Comparison of ENCODE assay signal across 14 cellular contexts in genomic region chr2:105380432-105381118, GRCh38. TPM values are rescaled to one million over a fixed set of nuclear protein-coding genes. Genes with fewer than 3 reads are reported as not detected.
DNase-seq lines count a peak whose midpoint lies in the region; ATAC-seq, FAIRE-seq and TF ChIP-seq lines count a peak whose summit lies in the region.
"Had no signal": no experiment of that assay in that cellular context is flagged by ENCODE, and none has a peak within 500 bp of the region (broad histone marks: within the 10 kb centered on the region; RNA-seq: fewer than 3 reads in every experiment).

No MANE protein-coding gene starts in this region.

- H3K9me3 Mint-ChIP-seq in HFFc6, result no peaks in the 10 kb centered on the region
- no peaks in the 10 kb centered on the region for H3K9me3 Mint-ChIP-seq in activated CD8-positive, alpha-beta T cell treated with anti-CD3 and anti-CD28 coated beads for 36 hours
- H3K9me3 Mint-ChIP-seq: T-helper 2 cell treated with Interferon-gamma antibody and Interleukin-4, amounts not matched to agents 5 μg/mL and 100 μg/mL, for 36 hours had no signal

- ATAC-seq in right cardiac atrium (peak; percentile 42 to 61), HG03139 (IDR thresholded peaks at IDR 0.05; ENCODE audit: unreplicated experiment) (no peak)
- no peak for ATAC-seq in activated CD8-positive, alpha-beta T cell treated with anti-CD3 and anti-CD28 coated beads for 36 hours

- H3K27ac ChIP-seq in brain microvascular endothelial cell (peak overlapping the region; percentile 52), right cardiac atrium (ENCODE audit: low read length) (peak overlapping the region; percentile 76), stomach (peak overlapping the region; percentile 71 to 93 (median 85))
- H3K27ac ChIP-seq: BLaER1 treated with 17β-estradiol and CSF1 and Interleukin-3, amounts not matched to agents 10 nM and 100 nM; neutrophil had no signal

- H3K9me3 ChIP-seq in right cardiac atrium (ENCODE audit: control insufficient read depth, low read length) (no peaks in the 10 kb centered on the region), stomach (no peaks in the 10 kb centered on the region)
- H3K9me3 ChIP-seq: BLaER1 treated with 17β-estradiol and CSF1 and Interleukin-3, amounts not matched to agents 10 nM and 100 nM; neutrophil had no signal

- H3K36me3 ChIP-seq in brain microvascular endothelial cell (replicated peaks) (peaks cover 100% of the 10 kb centered on the region), stomach (peaks cover 11 to 60% (median 28%) of the 10 kb centered on the region in 4 donors)
- H3K36me3 ChIP-seq: BLaER1 treated with 17β-estradiol and CSF1 and Interleukin-3, amounts not matched to agents 10 nM and 100 nM; neutrophil had no signal

- TF ChIP-seq EP300 in stomach (IDR thresholded peaks at IDR 0.05), result no peak

- intact Hi-C loops in right cardiac atrium (cut with DNase I) (loop anchor here in 2 of 4 donors (10.0 kb wide), 2 partner anchors 54 to 114 kb away; no protein-coding TSS in a partner anchor), stomach (cut with DNase I; ENCODE audit: low total_unique reads) (no loop called here)
- intact Hi-C loops in activated CD8-positive, alpha-beta T cell treated with anti-CD3 and anti-CD28 coated beads for 36 hours (cut with micrococcal nuclease), result no loop called here

- 53% methylated on average over 10 of the region's 10 CpGs for WGBS in right cardiac atrium
- 20 to 36% (median 31%) methylated on average over 10 of the region's 10 CpGs for WGBS in stomach, 5 donors

- DNase-seq in HFFc6, result no peak
- DNase-seq in brain microvascular endothelial cell, result no peak
- DNase-seq in right cardiac atrium, result peak in 1 of 3 donors; percentile 43
- DNase-seq in stomach, result no peak
- no peak for DNase-seq in activated CD8-positive, alpha-beta T cell treated with anti-CD3 and anti-CD28 coated beads for 36 hours
- DNase-seq in D721Med (ENCODE audit: insufficient read length, low spot score), result no peak
- no peak for DNase-seq in HPDE6-E6E7 (ENCODE audit: extremely low spot score)
- DNase-seq: NCI-H1694 treated with DMSO at 0.1 percent for 48 hours had no signal

- peaks cover 5% of the 10 kb centered on the region for H3K4me1 ChIP-seq in right cardiac atrium (ENCODE audit: control insufficient read depth, insufficient read depth, low read length)
- H3K4me1 ChIP-seq in stomach, result peaks cover 64 to 100% (median 77%) of the 10 kb centered on the region in 4 donors

- H3K27me3 ChIP-seq in brain microvascular endothelial cell (replicated peaks), result no peaks in the 10 kb centered on the region
- no peaks in the 10 kb centered on the region for H3K27me3 ChIP-seq in right cardiac atrium (ENCODE audit: control insufficient read depth, insufficient read depth)
- no peaks in the 10 kb centered on the region for H3K27me3 ChIP-seq in stomach
- H3K27me3 ChIP-seq: BLaER1 treated with 17β-estradiol and CSF1 and Interleukin-3, amounts not matched to agents 10 nM and 100 nM had no signal

- H3K4me3 Mint-ChIP-seq in HFFc6, result no peak overlapping the region; the same call in 1 of the 2 replicates
- H3K4me3 Mint-ChIP-seq in activated CD8-positive, alpha-beta T cell treated with anti-CD3 and anti-CD28 coated beads for 36 hours, result no peak overlapping the region
- H3K4me3 Mint-ChIP-seq: T-helper 2 cell treated with Interferon-gamma antibody and Interleukin-4, amounts not matched to agents 5 μg/mL and 100 μg/mL, for 36 hours had no signal

- FAIRE-seq in D721Med (lab: Jason Lieb, UNC), result no peak
- FAIRE-seq: G401.6, islet of Langerhans had no signal

- in situ Hi-C loops in brain microvascular endothelial cell (cut with HindIII; ENCODE audit: low pct_ligation_motif_present, low sequenced_read_pairs), result no loop called here

- H3K27ac Mint-ChIP-seq in HFFc6, result peak overlapping the region; percentile 75
- H3K27ac Mint-ChIP-seq in activated CD8-positive, alpha-beta T cell treated with anti-CD3 and anti-CD28 coated beads for 36 hours, result no peak overlapping the region
- H3K27ac Mint-ChIP-seq: T-helper 2 cell treated with Interferon-gamma antibody and Interleukin-4, amounts not matched to agents 5 μg/mL and 100 μg/mL, for 36 hours had no signal

- CTCF ChIA-PET in activated CD8-positive, alpha-beta T cell treated with anti-CD3 and anti-CD28 coated beads for 36 hours (lab: Charles Lee), result interaction anchor here (1.0 kb wide), 1 partner anchor 13 kb away, joined by 3 read pairs; no protein-coding TSS in a partner anchor

- H3K36me3 Mint-ChIP-seq in HFFc6 (ENCODE audit: low read depth), result peaks cover 83% of the 10 kb centered on the region
- H3K36me3 Mint-ChIP-seq in activated CD8-positive, alpha-beta T cell treated with anti-CD3 and anti-CD28 coated beads for 36 hours (ENCODE audit: low read depth), result no peaks in the 10 kb centered on the region

- TF ChIP-seq CTCF in HFFc6 (IDR thresholded peaks at IDR 0.05) (no peak), brain microvascular endothelial cell (IDR thresholded peaks at IDR 0.05; ENCODE audit: low read depth, low read length, missing control alignments) (no peak), stomach (IDR thresholded peaks at IDR 0.05) (no peak), D721Med (IDR thresholded peaks at IDR 0.05; ENCODE audit: insufficient read depth, missing control alignments) (no peak)
- no peak for TF ChIP-seq CTCF in activated CD8-positive, alpha-beta T cell treated with anti-CD3 and anti-CD28 coated beads for 36 hours (IDR thresholded peaks at IDR 0.05)

- H3K27me3 Mint-ChIP-seq in HFFc6 (ENCODE audit: insufficient read depth), result peaks cover 4% of the 10 kb centered on the region
- H3K27me3 Mint-ChIP-seq in activated CD8-positive, alpha-beta T cell treated with anti-CD3 and anti-CD28 coated beads for 36 hours, result no peaks in the 10 kb centered on the region

- POLR2A ChIA-PET in activated CD8-positive, alpha-beta T cell treated with anti-CD3 and anti-CD28 coated beads for 36 hours (lab: Charles Lee), result interaction anchor here (0.8 kb wide), 1 partner anchor 12 kb away, joined by 4 read pairs; no protein-coding TSS in a partner anchor

- no peak overlapping the region for H3K4me3 ChIP-seq in brain microvascular endothelial cell (ENCODE audit: low read depth, low read length)
- H3K4me3 ChIP-seq in right cardiac atrium (ENCODE audit: low read length), result no peak overlapping the region
- H3K4me3 ChIP-seq in stomach, result no peak overlapping the region
- H3K4me3 ChIP-seq: BLaER1 treated with 17β-estradiol and CSF1 and Interleukin-3, amounts not matched to agents 10 nM and 100 nM had no signal

- H3K4me1 Mint-ChIP-seq in HFFc6 (ENCODE audit: low read depth), result peaks cover 77% of the 10 kb centered on the region
- no peaks in the 10 kb centered on the region for H3K4me1 Mint-ChIP-seq in activated CD8-positive, alpha-beta T cell treated with anti-CD3 and anti-CD28 coated beads for 36 hours (ENCODE audit: low read depth)

- TF ChIP-seq POLR2A in stomach (IDR thresholded peaks at IDR 0.05), result no peak

RNA-seq across cellular contexts. Expression of gene FHL2, which starts 18.3 kb away (rescaled TPM):
- 100 to 1,000 TPM; 211 to 281 (median 243) TPM for total RNA-seq in HFFc6 (2021; fragmentation: NEBNext Ultra II Directional; extraction: Animal tissue kit (Norgen Biotek cat#: 25700))
- total RNA-seq in right cardiac atrium (100 to 1,000 TPM; 423 to 631 (median 511) TPM), stomach (100 to 1,000 TPM in 1 of 5 donors, 10 to 100 TPM in 4; 42.3 to 118 (median 57.1) TPM)
- polyA plus RNA-seq in right cardiac atrium (410 TPM), stomach (100 to 1,000 TPM in 1 of 3 donors, 10 to 100 TPM in 2; 45.7 to 240 (median 84.2) TPM)
- 1 to 10 TPM; 3.3 to 4.4 TPM for total RNA-seq in activated CD8-positive, alpha-beta T cell treated with anti-CD3 and anti-CD28 coated beads for 36 hours

RNA-seq across cellular contexts. Expression of gene C2orf49, which starts 43.2 kb away (rescaled TPM):
- total RNA-seq in HFFc6 (2021; fragmentation: NEBNext Ultra II Directional; extraction: Animal tissue kit (Norgen Biotek cat#: 25700)), result 10 to 100 TPM; 17.7 to 25.4 (median 20.0) TPM
- total RNA-seq in right cardiac atrium (10 to 100 TPM; 13.2 to 20.3 (median 17.0) TPM), stomach (10 to 100 TPM; 10.5 to 22.0 (median 11.3) TPM)
- polyA plus RNA-seq in right cardiac atrium (15.8 TPM), stomach (10 to 100 TPM in 1 of 3 donors, 1 to 10 TPM in 2; 6.3 to 11.2 (median 7.0) TPM)
- 10 to 100 TPM; 22.3 to 23.3 TPM for total RNA-seq in activated CD8-positive, alpha-beta T cell treated with anti-CD3 and anti-CD28 coated beads for 36 hours

RNA-seq across cellular contexts. Expression of gene TGFBRAP1, which starts 51.0 kb away (rescaled TPM):
- total RNA-seq in HFFc6 (2021; fragmentation: NEBNext Ultra II Directional; extraction: Animal tissue kit (Norgen Biotek cat#: 25700)), result 10 to 100 TPM; 18.9 to 22.5 (median 19.8) TPM
- total RNA-seq in right cardiac atrium (10 to 100 TPM in 3 of 4 donors, 1 to 10 TPM in 1; 9.9 to 12.5 (median 11.8) TPM), stomach (10 to 100 TPM; 13.4 to 35.7 (median 28.1) TPM)
- polyA plus RNA-seq in right cardiac atrium (3.6 TPM), stomach (10 to 100 TPM in 1 of 3 donors, 1 to 10 TPM in 2; 4.9 to 11.6 (median 8.3) TPM)
- total RNA-seq in activated CD8-positive, alpha-beta T cell treated with anti-CD3 and anti-CD28 coated beads for 36 hours, result 10 to 100 TPM; 17.9 to 20.2 TPM

Comparison
In these comparisons a context has a peak if more than half of its experiments do, and no peak if none do; other contexts are left out.
1. ATAC-seq: peak in right cardiac atrium (2 of 2); none in HG03139 (single experiment) and activated CD8-positive, alpha-beta T cell treated with anti-CD3 and anti-CD28 coated beads for 36 hours (single experiment).
2. RNA of gene FHL2, which starts 18.3 kb away (total RNA-seq): 423 to 631 TPM in right cardiac atrium, 211 to 281 TPM in HFFc6 and 42.3 to 118 TPM in stomach; 3.3 to 4.4 TPM in activated CD8-positive, alpha-beta T cell treated with anti-CD3 and anti-CD28 coated beads for 36 hours; every median in the first group is over 4 times any median in the second.
3. Peak in every context shown above with its lines, with median percentiles within 50 percentile points of each other: H3K27ac ChIP-seq.